In the genomic region with DNA sequence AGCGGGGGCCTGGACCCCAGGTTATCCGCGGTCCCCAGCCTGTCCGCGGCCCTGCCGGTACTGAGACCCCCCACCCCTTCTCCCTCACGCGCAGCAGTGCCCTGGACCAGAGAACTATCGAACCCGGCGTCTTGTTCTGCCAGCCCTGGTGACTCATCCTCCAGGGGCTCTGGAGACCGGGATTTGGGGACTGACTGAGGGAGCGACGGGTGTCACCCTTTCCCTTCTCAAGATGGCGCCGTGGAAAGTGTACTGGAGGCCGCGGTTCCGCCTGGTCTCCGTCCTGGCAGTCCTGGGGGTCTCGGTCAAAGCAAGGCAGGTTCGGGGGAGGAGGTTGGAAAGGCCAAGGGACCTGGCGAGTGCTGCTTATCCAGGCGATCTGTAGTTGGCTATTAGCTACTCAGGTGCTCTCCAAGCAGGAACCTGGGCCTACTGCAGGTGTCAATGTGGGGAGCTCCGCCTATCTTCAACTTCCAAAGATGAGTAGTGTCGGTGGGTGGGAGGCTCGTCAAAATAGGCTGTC, we compare ENCODE assay signal across 8 cellular contexts. TPM values are rescaled to one million over a fixed set of nuclear protein-coding genes. Genes with fewer than 3 reads are reported as not detected.
DNase-seq lines count a peak whose midpoint lies in the region; ATAC-seq and TF ChIP-seq lines count a peak whose summit lies in the region.

No MANE protein-coding gene starts in this region.

- POLR2A ChIA-PET in SK-N-SH (lab: Yijun Ruan, JAX), result no interaction called here

- peaks cover 10 to 52% (median 42%) of the 10 kb centered on the region in 11 experiments; a peak in 18 of 22 replicates for H4K20me1 ChIP-seq in BLaER1 treated with 17β-estradiol and CSF1 and Interleukin-3, amounts not matched to agents 10 nM and 100 nM
- peaks cover 43% of the 10 kb centered on the region for H4K20me1 ChIP-seq in SK-N-SH (ENCODE audit: insufficient read depth)

- H3K4me2 ChIP-seq in BLaER1 treated with 17β-estradiol and CSF1 and Interleukin-3, amounts not matched to agents 10 nM and 100 nM, result peak overlapping the region; percentile 70 to 95 (median 86)
- peak overlapping the region; percentile 81 for H3K4me2 ChIP-seq in SK-N-SH

- H3F3A ChIP-seq in SK-N-SH (replicated peaks; ENCODE audit: insufficient read depth), result peaks cover 9% of the 10 kb centered on the region

- no peak for TF ChIP-seq POLR2A in adrenal gland (IDR thresholded peaks at IDR 0.05)

- CTCF ChIA-PET in SK-N-SH (lab: Yijun Ruan, JAX), result no interaction called here

- H3K36me3 ChIP-seq in BLaER1 treated with 17β-estradiol and CSF1 and Interleukin-3, amounts not matched to agents 10 nM and 100 nM, result peaks cover 18 to 34% (median 24%) of the 10 kb centered on the region in 11 experiments
- H3K36me3 ChIP-seq in HUES48 (ENCODE audit: control insufficient read depth, insufficient read depth, low read length) (peaks cover 31% of the 10 kb centered on the region), SK-N-SH (replicated peaks in 1 of 2; ENCODE audit: control insufficient read depth in 1 of 2, insufficient read depth in 2 of 2, low read length in 1 of 2) (peaks cover 21 to 22% of the 10 kb centered on the region in 2 experiments), adrenal gland (replicated peaks in 1 of 2) (peaks cover 0 to 8% of the 10 kb centered on the region in 2 donors), left ventricle myocardium inferior (peaks cover 13% of the 10 kb centered on the region)

- H3K79me2 ChIP-seq in SK-N-SH (ENCODE audit: insufficient read depth), result peaks cover 55% of the 10 kb centered on the region

- H2AFZ ChIP-seq in SK-N-SH (ENCODE audit: low read depth), result peak overlapping the region; percentile 62; the same call in 1 of the 2 replicates

- peak; percentile 15 for ATAC-seq in GM21360 (IDR thresholded peaks at IDR 0.05; ENCODE audit: unreplicated experiment)

- H3K27me3 ChIP-seq in BLaER1 treated with 17β-estradiol and CSF1 and Interleukin-3, amounts not matched to agents 10 nM and 100 nM, result no peaks in the 10 kb centered on the region
- H3K27me3 ChIP-seq in HUES48 (ENCODE audit: control insufficient read depth, insufficient read depth, low read length) (no peaks in the 10 kb centered on the region), SK-N-SH (ENCODE audit: insufficient read depth) (no peaks in the 10 kb centered on the region), adrenal gland (no peaks in the 10 kb centered on the region), left ventricle myocardium inferior (ENCODE audit: low read depth) (no peaks in the 10 kb centered on the region)

- peaks cover 15 to 54% (median 26%) of the 10 kb centered on the region in 10 experiments for H3K4me1 ChIP-seq in BLaER1 treated with 17β-estradiol and CSF1 and Interleukin-3, amounts not matched to agents 10 nM and 100 nM
- peaks cover 26% of the 10 kb centered on the region for H3K4me1 ChIP-seq in HUES48 (ENCODE audit: control insufficient read depth, insufficient read depth, low read length)
- H3K4me1 ChIP-seq in SK-N-SH (ENCODE audit: control insufficient read depth in 1 of 2, insufficient read depth in 2 of 2, low read depth in 1 of 2, low read length in 1 of 2), result peaks cover 10 to 20% of the 10 kb centered on the region in 2 experiments; a peak in 3 of 4 replicates
- peaks cover 16 to 39% of the 10 kb centered on the region in 2 donors for H3K4me1 ChIP-seq in adrenal gland (replicated peaks in 1 of 2)
- peaks cover 63% of the 10 kb centered on the region for H3K4me1 ChIP-seq in left ventricle myocardium inferior

- H3K27ac Mint-ChIP-seq in progenitor cell of endocrine pancreas, result peak overlapping the region; percentile 99

- H3K36me3 Mint-ChIP-seq in progenitor cell of endocrine pancreas (ENCODE audit: insufficient read depth), result peaks cover 13% of the 10 kb centered on the region

- H3K9me2 ChIP-seq in SK-N-SH, result no peaks in the 10 kb centered on the region

- intact Hi-C loops in adrenal gland (cut with DNase I), result loop anchor here in 1 of 2 donors (5.0 to 10.0 kb wide), 2 partner anchors 97 to 240 kb away; a partner anchor contains a TSS
- intact Hi-C loops in left ventricle myocardium inferior (cut with micrococcal nuclease), result loop anchor here (10.0 kb wide), 1 partner anchor 77 kb away; no protein-coding TSS in a partner anchor

- H3K27me3 Mint-ChIP-seq in progenitor cell of endocrine pancreas, result no peaks in the 10 kb centered on the region

- TF ChIP-seq CTCF in SK-N-SH (IDR thresholded peaks at IDR 0.05) (no peak), adrenal gland (IDR thresholded peaks at IDR 0.05) (no peak), left ventricle myocardium inferior (IDR thresholded peaks at IDR 0.05; ENCODE audit: borderline replicate concordance) (no peak), progenitor cell of endocrine pancreas (IDR thresholded peaks at IDR 0.05; ENCODE audit: unreplicated experiment) (no peak)

- peak overlapping the region; percentile 88 to 99 (median 91) for H3K9ac ChIP-seq in BLaER1 treated with 17β-estradiol and CSF1 and Interleukin-3, amounts not matched to agents 10 nM and 100 nM
- H3K9ac ChIP-seq in HUES48 (ENCODE audit: low read depth, low read length) (peak overlapping the region; percentile 82), SK-N-SH (peak overlapping the region; percentile 94)

- H3K4me1 Mint-ChIP-seq in progenitor cell of endocrine pancreas (ENCODE audit: low read depth), result peaks cover 21% of the 10 kb centered on the region

- no peak for TF ChIP-seq EP300 in SK-N-SH (IDR thresholded peaks at IDR 0.05; ENCODE audit: borderline replicate concordance in 1 of 2, low read depth in 1 of 2, low read length in 1 of 2)

- H3K27ac ChIP-seq in BLaER1 treated with 17β-estradiol and CSF1 and Interleukin-3, amounts not matched to agents 10 nM and 100 nM, result peak overlapping the region; percentile 83 to 99 (median 91)
- H3K27ac ChIP-seq in HUES48 (ENCODE audit: low read depth, low read length) (peak overlapping the region; percentile 96), SK-N-SH (ENCODE audit: low read depth in 2 of 2, low read length in 1 of 2) (peak overlapping the region; percentile 79 to 95), adrenal gland (peak overlapping the region; percentile 85 to 99 (median 98)), left ventricle myocardium inferior (replicated peaks) (peak overlapping the region; percentile 92)

- peaks cover 4% of the 10 kb centered on the region for H3K9me3 Mint-ChIP-seq in progenitor cell of endocrine pancreas (ENCODE audit: low read depth)

- DNase-seq in SK-N-SH (peak; percentile 65), adrenal gland (peak; percentile 65 to 78 (median 68)), left ventricle myocardium inferior (peak; percentile 36), progenitor cell of endocrine pancreas (ENCODE audit: low spot score, unreplicated experiment) (peak; percentile 29), DMS153 treated with DMSO at 0.1 percent for 48 hours (lab: John Stamatoyannopoulos, UW; ENCODE audit: unreplicated experiment) (no peak)

- no peak; the same call in 1 of the 2 replicates for TF ChIP-seq RAD21 in SK-N-SH (IDR thresholded peaks at IDR 0.05; ENCODE audit: low read length)

- 3% methylated on average over 17 of the region's 27 CpGs for WGBS in SK-N-SH (ENCODE audit: low lambda C conversion rate)
- 0% methylated on average over 8 to 27 of the region's 27 CpGs; no CpG with 5 or more reads in 1 of the 4 donors for WGBS in adrenal gland, 4 donors

- peak overlapping the region; percentile 95 to 100 (median 98) for H3K4me3 ChIP-seq in BLaER1 treated with 17β-estradiol and CSF1 and Interleukin-3, amounts not matched to agents 10 nM and 100 nM
- H3K4me3 ChIP-seq in HUES48 (ENCODE audit: low read depth, low read length), result peak overlapping the region; percentile 76
- H3K4me3 ChIP-seq in SK-N-SH (ENCODE audit: low read depth in 2 of 2, low read length in 1 of 2), result peak overlapping the region; percentile 94 to 100
- peak overlapping the region; percentile 57 to 94 (median 84) for H3K4me3 ChIP-seq in adrenal gland
- peak overlapping the region; percentile 86 for H3K4me3 ChIP-seq in left ventricle myocardium inferior

- peak overlapping the region; percentile 99 for H3K4me3 Mint-ChIP-seq in progenitor cell of endocrine pancreas (ENCODE audit: low read depth)

- peaks cover 0 to 2% (median 0%) of the 10 kb centered on the region in 11 experiments; a peak in 2 of 22 replicates for H3K9me3 ChIP-seq in BLaER1 treated with 17β-estradiol and CSF1 and Interleukin-3, amounts not matched to agents 10 nM and 100 nM (replicated peaks in 1 of 11)
- no peaks in the 10 kb centered on the region for H3K9me3 ChIP-seq in HUES48 (ENCODE audit: control insufficient read depth, insufficient read depth, low read length)
- H3K9me3 ChIP-seq in SK-N-SH, result no peaks in the 10 kb centered on the region
- no peaks in the 10 kb centered on the region for H3K9me3 ChIP-seq in adrenal gland (replicated peaks in 1 of 3)
- H3K9me3 ChIP-seq in left ventricle myocardium inferior (replicated peaks), result no peaks in the 10 kb centered on the region

TF ChIP-seq in SK-N-SH, 30 proteins besides CTCF, POLR2A, EP300 and RAD21:
- TF ChIP-seq TCF12 (IDR thresholded peaks at IDR 0.05), result no peak
- TF ChIP-seq MXI1 (IDR thresholded peaks at IDR 0.05; ENCODE audit: low read depth, low read length), result peak; percentile 14; the same call in 1 of the 2 replicates
- peak; percentile 82 for TF ChIP-seq YY1 (IDR thresholded peaks at IDR 0.05; ENCODE audit: low read depth)

RNA-seq across cellular contexts. Expression of a gene that starts 0.7 kb away (rescaled TPM):
- polyA plus RNA-seq in SK-N-SH (2012; rRNA removed) (26.9 and 31.0 TPM in 2 replicates), adrenal gland (100 to 1,000 TPM in 1 of 3 donors, 10 to 100 TPM in 2; 37.1 to 102 (median 41.2) TPM)
- polyA plus RNA-seq in SK-N-SH (2012; cell fraction: cytosol; rRNA removed), result 33.6 and 42.5 TPM in 2 replicates
- polyA plus RNA-seq in SK-N-SH (2012; cell fraction: nucleus; rRNA removed), result 14.8 and 16.8 TPM in 2 replicates
- total RNA-seq in adrenal gland (10 to 100 TPM; 36.8 to 68.6 (median 52.0) TPM), left ventricle myocardium inferior (52.0 TPM), progenitor cell of endocrine pancreas (58.2 and 59.8 TPM in 2 replicates)

RNA-seq across cellular contexts. Expression of a gene that starts 13.6 kb away (rescaled TPM):
- polyA plus RNA-seq in SK-N-SH (2012; rRNA removed) (0.50 and 0.58 TPM in 2 replicates), adrenal gland (10 to 100 TPM in 1 of 3 donors, 1 to 10 TPM in 1, under 1 TPM in 1; 0.98 to 10.6 (median 2.2) TPM)
- 0.59 and 0.94 TPM in 2 replicates for polyA plus RNA-seq in SK-N-SH (2012; cell fraction: cytosol; rRNA removed)
- polyA plus RNA-seq in SK-N-SH (2012; cell fraction: nucleus; rRNA removed), result 0.87 and 1.4 TPM in 2 replicates
- total RNA-seq in adrenal gland (1 to 10 TPM in 5 of 8 donors, under 1 TPM in 2, not detected in 1; 0.29 to 4.4 (median 3.0) TPM), left ventricle myocardium inferior (0.58 TPM), progenitor cell of endocrine pancreas (1.2 and 1.4 TPM in 2 replicates)
